1 cellular context compared by ENCODE assay signal in genomic region chr1:160127381-160127780, GRCh38.
TF ChIP-seq lines count a peak whose summit lies in the region.

No MANE protein-coding gene starts in this region.

TF ChIP-seq in IMR-90, 13 proteins besides CTCF, POLR2A, EP300 and RAD21:
- TF ChIP-seq FOS (IDR thresholded peaks at IDR 0.05; ENCODE audit: low read depth, low read length) (no peak), NFE2L2 (IDR thresholded peaks at IDR 0.05; ENCODE audit: low read depth, low read length) (no peak), SMC3 (IDR thresholded peaks at IDR 0.05; ENCODE audit: low read depth, low read length) (no peak), MAFK (IDR thresholded peaks at IDR 0.05; ENCODE audit: low read depth, low read length) (no peak), CEBPB (IDR thresholded peaks at IDR 0.05; ENCODE audit: low read depth, low read length) (no peak), RCOR1 (IDR thresholded peaks at IDR 0.05; ENCODE audit: insufficient replicate concordance, low read length) (no peak), USF2 (IDR thresholded peaks at IDR 0.05; ENCODE audit: low read depth, low read length) (no peak), CHD1 (IDR thresholded peaks at IDR 0.05; ENCODE audit: low read depth, low read length) (no peak), MAZ (IDR thresholded peaks at IDR 0.05; ENCODE audit: borderline replicate concordance, low read depth, low read length) (no peak), BHLHE40 (IDR thresholded peaks at IDR 0.05; ENCODE audit: low read depth, low read length) (no peak)
